In the genomic region with DNA sequence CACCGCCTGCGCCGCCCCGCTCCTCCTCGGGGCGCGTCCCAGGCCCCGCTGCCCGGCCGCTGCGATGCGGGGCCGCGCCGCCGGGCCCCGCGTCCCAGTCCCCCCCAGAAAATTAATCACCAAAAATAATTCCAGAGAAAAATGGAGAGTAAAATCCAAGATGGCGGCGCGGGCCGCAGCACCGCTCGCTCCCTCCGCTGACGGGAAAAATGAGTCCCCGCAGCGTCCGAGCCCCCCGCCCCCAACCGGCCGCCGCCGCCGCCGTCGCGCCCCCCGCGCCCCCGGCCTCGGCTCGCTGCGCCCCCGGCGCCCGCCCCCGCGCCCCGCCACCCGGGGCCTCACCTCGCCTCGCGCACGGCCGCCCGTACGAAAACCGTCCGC, we compare ENCODE assay signal across 8 cellular contexts. TPM values are rescaled to one million over a fixed set of nuclear protein-coding genes. Genes with fewer than 3 reads are reported as not detected.
DNase-seq lines count a peak whose midpoint lies in the region; ATAC-seq, FAIRE-seq and TF ChIP-seq lines count a peak whose summit lies in the region.

KMT5B (minus strand) TSS at position 162 of the 381 bp plus-strand sequence. CDS start 23,220 bp downstream, outside the sequence.

- H3K27ac ChIP-seq in H1 (ENCODE audit: low read depth, low read length), result peak within 1 kb of the TSS; percentile 100

- 0 out of 2 replicates have a peak within 1 kb of the TSS, but pooled peaks have one; percentile 9 for H2BK12ac ChIP-seq in H1 (ENCODE audit: low read depth, low read length)

- no peak for ATAC-seq in activated CD4-positive, alpha-beta T cell treated with anti-CD3 and anti-CD28 coated beads for 36 hours
- peak; percentile 48 for ATAC-seq in stimulated activated memory B cell treated with anti-CD40 and anti-IgM and Interleukin-4, amounts not matched to agents 10 μg/mL and 1 μg/mL and 100 μg/mL, for 72 hours
- no peak for ATAC-seq in GM19324 (IDR thresholded peaks at IDR 0.05; ENCODE audit: low FRiP score, unreplicated experiment)

- no peak within 1 kb of the TSS for H2BK15ac ChIP-seq in H1 (ENCODE audit: low read length)

- TF ChIP-seq EP300 in H1 (IDR thresholded peaks at IDR 0.05; ENCODE audit: borderline replicate concordance in 1 of 2, low read depth in 2 of 2, low read length in 2 of 2), result 0 out of 3 replicates have a peak, but pooled peaks of 1 of the 2 experiments have one; percentile 18

- peak within 1 kb of the TSS; percentile 96 for H4K5ac ChIP-seq in H1 (ENCODE audit: insufficient read length, low read depth, low read length)

- no peak within 1 kb of the TSS for H2BK20ac ChIP-seq in H1 (ENCODE audit: low read length)

- H3K27me3 ChIP-seq in H1 (replicated peaks in 1 of 4; ENCODE audit: control insufficient read depth in 3 of 4, extremely low read depth in 1 of 4, insufficient read depth in 3 of 4, low read length in 3 of 4), result peaks cover 0 to 2% (median 0%) of the 10 kb centered on the region in 4 experiments; a peak in 2 of 7 replicates
- no peaks in the 10 kb centered on the region for H3K27me3 ChIP-seq in mononuclear cell (ENCODE audit: insufficient read depth, low read length)

- H3K23ac ChIP-seq in H1 (ENCODE audit: insufficient read length), result no peak within 1 kb of the TSS

- no peak for FAIRE-seq in H1 (lab: Jason Lieb, UNC)

- peak within 1 kb of the TSS; percentile 32; the same call in 1 of the 2 replicates for H2AK5ac ChIP-seq in H1 (ENCODE audit: low read depth, low read length)

- H3K36me3 Mint-ChIP-seq in IgD-negative memory B cell, result no peaks in the 10 kb centered on the region
- H3K36me3 Mint-ChIP-seq in activated CD4-positive, alpha-beta T cell treated with anti-CD3 and anti-CD28 coated beads for 36 hours (ENCODE audit: low read depth), result peaks cover 2% of the 10 kb centered on the region
- H3K36me3 Mint-ChIP-seq in stimulated activated memory B cell treated with anti-CD40 and anti-IgM and Interleukin-4, amounts not matched to agents 10 μg/mL and 1 μg/mL and 100 μg/mL, for 72 hours, result no peaks in the 10 kb centered on the region

- no peaks in the 10 kb centered on the region for H3K27me3 Mint-ChIP-seq in IgD-negative memory B cell
- peaks cover 2% of the 10 kb centered on the region for H3K27me3 Mint-ChIP-seq in activated CD4-positive, alpha-beta T cell treated with anti-CD3 and anti-CD28 coated beads for 36 hours
- H3K27me3 Mint-ChIP-seq in stimulated activated memory B cell treated with anti-CD40 and anti-IgM and Interleukin-4, amounts not matched to agents 10 μg/mL and 1 μg/mL and 100 μg/mL, for 72 hours, result no peaks in the 10 kb centered on the region

- intact Hi-C loops in activated CD4-positive, alpha-beta T cell treated with anti-CD3 and anti-CD28 coated beads for 36 hours (cut with DNase I, micrococcal nuclease), result loop anchor here in 1 of 2 experiments (1.0 to 5.0 kb wide), 6 partner anchors 59 to 690 kb away; partner anchors contain the start of genes CPT1A, IGHMBP2, MRPL21 and PPP6R3

- H3K9me3 Mint-ChIP-seq in IgD-negative memory B cell, result no peaks in the 10 kb centered on the region
- no peaks in the 10 kb centered on the region for H3K9me3 Mint-ChIP-seq in activated CD4-positive, alpha-beta T cell treated with anti-CD3 and anti-CD28 coated beads for 36 hours (ENCODE audit: low read depth)
- H3K9me3 Mint-ChIP-seq in stimulated activated memory B cell treated with anti-CD40 and anti-IgM and Interleukin-4, amounts not matched to agents 10 μg/mL and 1 μg/mL and 100 μg/mL, for 72 hours, result no peaks in the 10 kb centered on the region

- H4K8ac ChIP-seq in H1 (ENCODE audit: extremely low read depth, insufficient read depth, low read length), result peak within 1 kb of the TSS; percentile 99

- H4K91ac ChIP-seq in H1 (replicated peaks; ENCODE audit: insufficient read length, low read length), result peak within 1 kb of the TSS; percentile 98

- H3K4me3 ChIP-seq in H1 (ENCODE audit: extremely low read depth in 1 of 4, insufficient read depth in 2 of 4, low read depth in 3 of 4, low read length in 4 of 4), result peak within 1 kb of the TSS; percentile 73 to 99 (median 90)
- H3K4me3 ChIP-seq in mononuclear cell (ENCODE audit: low read length), result peak within 1 kb of the TSS; percentile 91

- POLR2A ChIA-PET in activated CD4-positive, alpha-beta T cell treated with anti-CD3 and anti-CD28 coated beads for 36 hours (lab: Charles Lee), result no interaction called here
- POLR2A ChIA-PET in H1 (lab: Charles Lee; ENCODE audit: partially characterized antibody), result interaction anchor here (0.6 to 5.5 kb wide), 5 partner anchors 7 to 184 kb away, joined by 3 to 39 read pairs (median 3); no protein-coding TSS in a partner anchor

- peaks cover 8 to 10% of the 10 kb centered on the region in 2 experiments for H4K20me1 ChIP-seq in H1 (replicated peaks in 1 of 2; ENCODE audit: control insufficient read depth in 1 of 2, insufficient read depth in 2 of 2, low read length in 2 of 2)

- H3K14ac ChIP-seq in H1 (ENCODE audit: insufficient read length), result peak within 1 kb of the TSS; percentile 19

- H3K79me1 ChIP-seq in H1 (ENCODE audit: low read depth, low read length), result peaks cover 3% of the 10 kb centered on the region; the same call in 1 of the 2 replicates

- peak within 1 kb of the TSS; percentile 86 for H2BK5ac ChIP-seq in H1 (ENCODE audit: low read depth, low read length)

- H3K79me2 ChIP-seq in H1 (ENCODE audit: control insufficient read depth in 1 of 2, insufficient read depth in 2 of 2, low read length in 2 of 2), result peaks cover 26 to 43% of the 10 kb centered on the region in 2 experiments

- no peak within 1 kb of the TSS for H2BK120ac ChIP-seq in H1 (replicated peaks; ENCODE audit: low read depth, low read length)

- H3K27ac Mint-ChIP-seq in IgD-negative memory B cell, result peak within 1 kb of the TSS; percentile 95 to 99 (median 97)
- peak within 1 kb of the TSS; percentile 91 for H3K27ac Mint-ChIP-seq in activated CD4-positive, alpha-beta T cell treated with anti-CD3 and anti-CD28 coated beads for 36 hours
- H3K27ac Mint-ChIP-seq in stimulated activated memory B cell treated with anti-CD40 and anti-IgM and Interleukin-4, amounts not matched to agents 10 μg/mL and 1 μg/mL and 100 μg/mL, for 72 hours, result peak within 1 kb of the TSS; percentile 77

- H3K9ac ChIP-seq in H1 (replicated peaks in 1 of 4; ENCODE audit: extremely low read depth in 1 of 4, low read depth in 3 of 4, low read length in 3 of 4), result peak within 1 kb of the TSS; percentile 97 to 99 (median 98)

- H3K4me2 ChIP-seq in H1 (ENCODE audit: insufficient read depth in 1 of 2, low read depth in 2 of 2, low read length in 2 of 2), result peak within 1 kb of the TSS; percentile 87 to 93

- H3K4me1 ChIP-seq in H1 (replicated peaks in 1 of 4; ENCODE audit: control insufficient read depth in 3 of 4, insufficient read depth in 4 of 4, low read length in 3 of 4) (peaks cover 4 to 20% (median 10%) of the 10 kb centered on the region in 4 experiments), mononuclear cell (ENCODE audit: insufficient read depth, low read length) (peaks cover 52% of the 10 kb centered on the region)

- TF ChIP-seq POLR2A in H1 (IDR thresholded peaks at IDR 0.05; ENCODE audit: control extremely low read depth in 1 of 2, low read depth in 2 of 2, low read length in 2 of 2), result no peak

- H3K36me3 ChIP-seq in H1 (ENCODE audit: control insufficient read depth in 2 of 4, insufficient read depth in 4 of 4, low read length in 3 of 4), result no peaks in the 10 kb centered on the region

- no peak for TF ChIP-seq RAD21 in H1 (IDR thresholded peaks at IDR 0.05 in 1 of 2, conservative IDR thresholded peaks at IDR 0.05 in 1 of 2; ENCODE audit: low read depth in 2 of 2, low read length in 2 of 2)

- peak within 1 kb of the TSS; percentile 92 for H3K56ac ChIP-seq in H1 (replicated peaks; ENCODE audit: insufficient read length, low read depth, low read length)

- H2AFZ ChIP-seq in H1 (ENCODE audit: low read length), result no peak within 1 kb of the TSS; the same call in 1 of the 2 replicates

- no peak for TF ChIP-seq CTCF in H1 (IDR thresholded peaks at IDR 0.05; ENCODE audit: control extremely low read depth in 1 of 3, insufficient read depth in 1 of 3, low read depth in 1 of 3, low read length in 3 of 3)

- 0% methylated on average over 8 of the region's 60 CpGs; no CpG with 5 or more reads in 1 of the 2 experiments for WGBS in H1 (ENCODE audit: extremely low coverage in 1 of 2, insufficient coverage in 1 of 2, insufficient read length in 1 of 2, insufficient replicate concordance in 2 of 2, low coverage in 1 of 2, low lambda C conversion rate in 2 of 2, missing lambda C conversion rate in 1 of 2), 2 experiments

- peak; percentile 86 for DNase-seq in activated effector memory CD4-positive, alpha-beta T cell treated with anti-CD3 and anti-CD28 coated beads, Interleukin-2, amount 50 U/mL, for 16 hours
- DNase-seq in activated effector memory CD4-positive, alpha-beta T cell treated with Interleukin-2 at 50 U/mL for 16 hours, result no peak
- DNase-seq in activated CD4-positive, alpha-beta T cell treated with anti-CD3 and anti-CD28 coated beads for 36 hours, result peak; percentile 66
- peak in 1 of 2 experiments; percentile 83 for DNase-seq in H1 (ENCODE audit: low read depth in 1 of 2, low spot score in 2 of 2)

- H3K23me2 ChIP-seq in H1 (ENCODE audit: low read depth, low read length), result peaks cover 10% of the 10 kb centered on the region; the same call in 1 of the 2 replicates

- H3K4me1 Mint-ChIP-seq in IgD-negative memory B cell, result peaks cover 26 to 44% (median 32%) of the 10 kb centered on the region in 3 donors
- peaks cover 50% of the 10 kb centered on the region for H3K4me1 Mint-ChIP-seq in activated CD4-positive, alpha-beta T cell treated with anti-CD3 and anti-CD28 coated beads for 36 hours
- peaks cover 52% of the 10 kb centered on the region for H3K4me1 Mint-ChIP-seq in stimulated activated memory B cell treated with anti-CD40 and anti-IgM and Interleukin-4, amounts not matched to agents 10 μg/mL and 1 μg/mL and 100 μg/mL, for 72 hours

- H3K4ac ChIP-seq in H1 (replicated peaks; ENCODE audit: insufficient read length, low read depth, low read length), result peak within 1 kb of the TSS; percentile 98

- peak within 1 kb of the TSS; percentile 91 to 94 (median 92) for H3K4me3 Mint-ChIP-seq in IgD-negative memory B cell
- H3K4me3 Mint-ChIP-seq in activated CD4-positive, alpha-beta T cell treated with anti-CD3 and anti-CD28 coated beads for 36 hours, result peak within 1 kb of the TSS; percentile 90
- peak within 1 kb of the TSS; percentile 87 for H3K4me3 Mint-ChIP-seq in stimulated activated memory B cell treated with anti-CD40 and anti-IgM and Interleukin-4, amounts not matched to agents 10 μg/mL and 1 μg/mL and 100 μg/mL, for 72 hours

- CTCF ChIA-PET in activated CD4-positive, alpha-beta T cell treated with anti-CD3 and anti-CD28 coated beads for 36 hours (lab: Charles Lee), result no interaction called here
- CTCF ChIA-PET in H1 (lab: Charles Lee; ENCODE audit: partially characterized antibody), result no interaction called here

- H3K9me3 ChIP-seq in H1 (ENCODE audit: insufficient read depth in 2 of 2, low read depth in 1 of 2, low read length in 1 of 2) (no peaks in the 10 kb centered on the region), mononuclear cell (ENCODE audit: low read depth, low read length) (no peaks in the 10 kb centered on the region)

- peak within 1 kb of the TSS; percentile 93 for H3K18ac ChIP-seq in H1 (ENCODE audit: extremely low read depth, low read length)

RNA-seq across cellular contexts. Expression of gene KMT5B, which starts in this region (rescaled TPM):
- polyA plus RNA-seq in IgD-negative memory B cell (40.2 TPM), H1 (2011; rRNA removed) (8.5 and 11.0 TPM in 2 replicates)
- 10 to 100 TPM; 22.9 to 23.1 TPM for total RNA-seq in activated CD4-positive, alpha-beta T cell treated with anti-CD3 and anti-CD28 coated beads for 36 hours
- total RNA-seq in H1 (2021; fragmentation: NEBNext Ultra II Directional; extraction: Animal tissue kit (Norgen Biotek cat#: 25700)), result 37.5 and 40.8 TPM in 2 replicates
- polyA plus RNA-seq in H1 (2011; cell fraction: cytosol; rRNA removed), result 18.2 TPM
- polyA plus RNA-seq in H1 (2011; cell fraction: nucleus; rRNA removed), result 8.2 TPM
- polyA plus RNA-seq in H1 (2012, experiment 1 of 2), result 28.2 to 39.3 TPM (median 33.1 TPM) in 4 replicates
- polyA plus RNA-seq in H1 (2012, experiment 2 of 2), result 2.3 TPM
- 23.7 TPM for polyA plus RNA-seq in H1 (2013, experiment 1 of 2)
- 24.4 TPM for polyA plus RNA-seq in H1 (2013, experiment 2 of 2)
- 15.2 and 17.7 TPM in 2 replicates for polyA minus RNA-seq in H1 (2011; rRNA and poly(A)+ RNA removed)
- 20.6 TPM for polyA minus RNA-seq in H1 (2011; cell fraction: cytosol; rRNA and poly(A)+ RNA removed)
- polyA minus RNA-seq in H1 (2011; cell fraction: nucleus; rRNA and poly(A)+ RNA removed), result 22.0 TPM
- total RNA-seq in mononuclear cell, result 20.0 TPM
